In genomic region chr1:219883400-219884332, GRCh38 we compare ENCODE assay signal across 1 cellular context.
TF ChIP-seq lines count a peak whose summit lies in the region.

No MANE protein-coding gene starts in this region.

TF ChIP-seq in HepG2, 621 proteins besides CTCF, POLR2A, EP300 and RAD21 (continued from another document and continues in another):
- TF ChIP-seq, protein P1, sequence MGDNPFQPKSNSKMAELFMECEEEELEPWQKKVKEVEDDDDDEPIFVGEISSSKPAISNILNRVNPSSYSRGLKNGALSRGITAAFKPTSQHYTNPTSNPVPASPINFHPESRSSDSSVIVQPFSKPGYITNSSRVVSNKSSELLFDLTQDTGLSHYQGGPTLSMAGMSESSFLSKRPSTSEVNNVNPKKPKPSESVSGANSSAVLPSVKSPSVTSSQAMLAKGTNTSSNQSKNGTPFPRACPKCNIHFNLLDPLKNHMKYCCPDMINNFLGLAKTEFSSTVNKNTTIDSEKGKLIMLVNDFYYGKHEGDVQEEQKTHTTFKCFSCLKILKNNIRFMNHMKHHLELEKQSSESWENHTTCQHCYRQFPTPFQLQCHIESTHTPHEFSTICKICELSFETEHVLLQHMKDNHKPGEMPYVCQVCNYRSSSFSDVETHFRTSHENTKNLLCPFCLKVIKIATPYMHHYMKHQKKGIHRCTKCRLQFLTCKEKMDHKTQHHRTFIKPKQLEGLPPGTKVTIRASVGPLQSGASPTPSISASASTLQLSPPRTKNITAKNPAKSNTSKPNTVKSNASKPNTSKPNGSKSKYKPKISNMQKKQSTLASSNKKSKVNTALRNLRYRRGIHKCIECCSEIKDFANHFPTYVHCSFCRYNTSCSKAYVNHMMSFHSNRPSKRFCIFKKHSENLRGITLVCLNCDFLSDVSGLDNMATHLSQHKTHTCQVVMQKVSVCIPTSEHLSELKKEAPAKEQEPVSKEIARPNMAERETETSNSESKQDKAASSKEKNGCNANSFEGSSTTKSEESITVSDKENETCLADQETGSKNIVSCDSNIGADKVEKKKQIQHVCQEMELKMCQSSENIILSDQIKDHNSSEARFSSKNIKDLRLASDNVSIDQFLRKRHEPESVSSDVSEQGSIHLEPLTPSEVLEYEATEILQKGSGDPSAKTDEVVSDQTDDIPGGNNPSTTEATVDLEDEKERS (CRISPR knock-in tag; IDR thresholded peaks at IDR 0.05), result peak; percentile 34; the same call in 1 of the 2 replicates
- TF ChIP-seq NONO (IDR thresholded peaks at IDR 0.05) (no peak), NONO (CRISPR knock-in tag; conservative IDR thresholded peaks at IDR 0.05) (peak; percentile 58; the same call in 1 of the 2 replicates), SKI (IDR thresholded peaks at IDR 0.05; ENCODE audit: partially characterized antibody) (peak; percentile 73), ZSCAN31 (CRISPR knock-in tag; IDR thresholded peaks at IDR 0.05; ENCODE audit: low read depth) (peak; percentile 62; the same call in 1 of the 2 replicates), E2F5 (CRISPR knock-in tag; conservative IDR thresholded peaks at IDR 0.05) (no peak), HNF4A (CRISPR knock-in tag; IDR thresholded peaks at IDR 0.05) (peak; percentile 88), ZNF317 (CRISPR knock-in tag; IDR thresholded peaks at IDR 0.05) (0 out of 2 replicates have a peak, but pooled peaks have one; percentile 26), ZNF574 (CRISPR knock-in tag; IDR thresholded peaks at IDR 0.05) (peak; percentile 58; the same call in 1 of the 2 replicates), ZNF3 (CRISPR knock-in tag; IDR thresholded peaks at IDR 0.05) (no peak), ZFY (CRISPR knock-in tag; IDR thresholded peaks at IDR 0.05) (peak; percentile 16; the same call in 1 of the 2 replicates), ZNF772 (CRISPR knock-in tag; IDR thresholded peaks at IDR 0.05) (peak; percentile 32; the same call in 1 of the 2 replicates), CEBPB (IDR thresholded peaks at IDR 0.05; ENCODE audit: borderline replicate concordance, low read depth, low read length) (peak; percentile 86), GTF2F1 (IDR thresholded peaks at IDR 0.05; ENCODE audit: low read length) (no peak), KDM6A (CRISPR knock-in tag; IDR thresholded peaks at IDR 0.05; ENCODE audit: low read depth) (peak; percentile 74), ZNF264 (CRISPR knock-in tag; IDR thresholded peaks at IDR 0.05) (peak; percentile 82; the same call in 1 of the 2 replicates), SRF (IDR thresholded peaks at IDR 0.05; ENCODE audit: low read depth, low read length) (no peak), ZSCAN5A (CRISPR knock-in tag; IDR thresholded peaks at IDR 0.05; ENCODE audit: borderline replicate concordance) (peak; percentile 53; the same call in 1 of the 2 replicates), ZNF274 (CRISPR knock-in tag; IDR thresholded peaks at IDR 0.05) (peak; percentile 25; the same call in 1 of the 2 replicates), KAT7 (CRISPR knock-in tag; IDR thresholded peaks at IDR 0.05; ENCODE audit: borderline replicate concordance) (peak; percentile 14; the same call in 1 of the 2 replicates), TCF7 (IDR thresholded peaks at IDR 0.05; ENCODE audit: low read depth) (peak; percentile 60), TGIF2 (CRISPR knock-in tag; IDR thresholded peaks at IDR 0.05) (peak; percentile 47; the same call in 1 of the 2 replicates), KLF16 (CRISPR knock-in tag; IDR thresholded peaks at IDR 0.05) (peak in 1 of 2 experiments; percentile 38; a peak in 1 of 4 replicates), ZNF710 (CRISPR knock-in tag; IDR thresholded peaks at IDR 0.05; ENCODE audit: borderline replicate concordance) (peak; percentile 75; the same call in 1 of the 2 replicates), ZBTB7B (CRISPR knock-in tag; IDR thresholded peaks at IDR 0.05) (peak; percentile 49; the same call in 1 of the 2 replicates)
- TF ChIP-seq, protein P2, sequence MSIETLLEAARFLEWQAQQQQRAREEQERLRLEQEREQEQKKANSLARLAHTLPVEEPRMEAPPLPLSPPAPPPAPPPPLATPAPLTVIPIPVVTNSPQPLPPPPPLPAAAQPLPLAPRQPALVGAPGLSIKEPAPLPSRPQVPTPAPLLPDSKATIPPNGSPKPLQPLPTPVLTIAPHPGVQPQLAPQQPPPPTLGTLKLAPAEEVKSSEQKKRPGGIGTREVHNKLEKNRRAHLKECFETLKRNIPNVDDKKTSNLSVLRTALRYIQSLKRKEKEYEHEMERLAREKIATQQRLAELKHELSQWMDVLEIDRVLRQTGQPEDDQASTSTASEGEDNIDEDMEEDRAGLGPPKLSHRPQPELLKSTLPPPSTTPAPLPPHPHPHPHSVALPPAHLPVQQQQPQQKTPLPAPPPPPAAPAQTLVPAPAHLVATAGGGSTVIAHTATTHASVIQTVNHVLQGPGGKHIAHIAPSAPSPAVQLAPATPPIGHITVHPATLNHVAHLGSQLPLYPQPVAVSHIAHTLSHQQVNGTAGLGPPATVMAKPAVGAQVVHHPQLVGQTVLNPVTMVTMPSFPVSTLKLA (IDR thresholded peaks at IDR 0.05), result no peak
- TF ChIP-seq, protein P3, sequence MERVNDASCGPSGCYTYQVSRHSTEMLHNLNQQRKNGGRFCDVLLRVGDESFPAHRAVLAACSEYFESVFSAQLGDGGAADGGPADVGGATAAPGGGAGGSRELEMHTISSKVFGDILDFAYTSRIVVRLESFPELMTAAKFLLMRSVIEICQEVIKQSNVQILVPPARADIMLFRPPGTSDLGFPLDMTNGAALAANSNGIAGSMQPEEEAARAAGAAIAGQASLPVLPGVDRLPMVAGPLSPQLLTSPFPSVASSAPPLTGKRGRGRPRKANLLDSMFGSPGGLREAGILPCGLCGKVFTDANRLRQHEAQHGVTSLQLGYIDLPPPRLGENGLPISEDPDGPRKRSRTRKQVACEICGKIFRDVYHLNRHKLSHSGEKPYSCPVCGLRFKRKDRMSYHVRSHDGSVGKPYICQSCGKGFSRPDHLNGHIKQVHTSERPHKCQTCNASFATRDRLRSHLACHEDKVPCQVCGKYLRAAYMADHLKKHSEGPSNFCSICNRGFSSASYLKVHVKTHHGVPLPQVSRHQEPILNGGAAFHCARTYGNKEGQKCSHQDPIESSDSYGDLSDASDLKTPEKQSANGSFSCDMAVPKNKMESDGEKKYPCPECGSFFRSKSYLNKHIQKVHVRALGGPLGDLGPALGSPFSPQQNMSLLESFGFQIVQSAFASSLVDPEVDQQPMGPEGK (CRISPR knock-in tag; IDR thresholded peaks at IDR 0.05), result 0 out of 2 replicates have a peak, but pooled peaks have one; percentile 8
- TF ChIP-seq, protein P4, sequence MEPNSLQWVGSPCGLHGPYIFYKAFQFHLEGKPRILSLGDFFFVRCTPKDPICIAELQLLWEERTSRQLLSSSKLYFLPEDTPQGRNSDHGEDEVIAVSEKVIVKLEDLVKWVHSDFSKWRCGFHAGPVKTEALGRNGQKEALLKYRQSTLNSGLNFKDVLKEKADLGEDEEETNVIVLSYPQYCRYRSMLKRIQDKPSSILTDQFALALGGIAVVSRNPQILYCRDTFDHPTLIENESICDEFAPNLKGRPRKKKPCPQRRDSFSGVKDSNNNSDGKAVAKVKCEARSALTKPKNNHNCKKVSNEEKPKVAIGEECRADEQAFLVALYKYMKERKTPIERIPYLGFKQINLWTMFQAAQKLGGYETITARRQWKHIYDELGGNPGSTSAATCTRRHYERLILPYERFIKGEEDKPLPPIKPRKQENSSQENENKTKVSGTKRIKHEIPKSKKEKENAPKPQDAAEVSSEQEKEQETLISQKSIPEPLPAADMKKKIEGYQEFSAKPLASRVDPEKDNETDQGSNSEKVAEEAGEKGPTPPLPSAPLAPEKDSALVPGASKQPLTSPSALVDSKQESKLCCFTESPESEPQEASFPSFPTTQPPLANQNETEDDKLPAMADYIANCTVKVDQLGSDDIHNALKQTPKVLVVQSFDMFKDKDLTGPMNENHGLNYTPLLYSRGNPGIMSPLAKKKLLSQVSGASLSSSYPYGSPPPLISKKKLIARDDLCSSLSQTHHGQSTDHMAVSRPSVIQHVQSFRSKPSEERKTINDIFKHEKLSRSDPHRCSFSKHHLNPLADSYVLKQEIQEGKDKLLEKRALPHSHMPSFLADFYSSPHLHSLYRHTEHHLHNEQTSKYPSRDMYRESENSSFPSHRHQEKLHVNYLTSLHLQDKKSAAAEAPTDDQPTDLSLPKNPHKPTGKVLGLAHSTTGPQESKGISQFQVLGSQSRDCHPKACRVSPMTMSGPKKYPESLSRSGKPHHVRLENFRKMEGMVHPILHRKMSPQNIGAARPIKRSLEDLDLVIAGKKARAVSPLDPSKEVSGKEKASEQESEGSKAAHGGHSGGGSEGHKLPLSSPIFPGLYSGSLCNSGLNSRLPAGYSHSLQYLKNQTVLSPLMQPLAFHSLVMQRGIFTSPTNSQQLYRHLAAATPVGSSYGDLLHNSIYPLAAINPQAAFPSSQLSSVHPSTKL (CRISPR knock-in tag; IDR thresholded peaks at IDR 0.05), result peak; percentile 86
- TF ChIP-seq, protein P5, sequence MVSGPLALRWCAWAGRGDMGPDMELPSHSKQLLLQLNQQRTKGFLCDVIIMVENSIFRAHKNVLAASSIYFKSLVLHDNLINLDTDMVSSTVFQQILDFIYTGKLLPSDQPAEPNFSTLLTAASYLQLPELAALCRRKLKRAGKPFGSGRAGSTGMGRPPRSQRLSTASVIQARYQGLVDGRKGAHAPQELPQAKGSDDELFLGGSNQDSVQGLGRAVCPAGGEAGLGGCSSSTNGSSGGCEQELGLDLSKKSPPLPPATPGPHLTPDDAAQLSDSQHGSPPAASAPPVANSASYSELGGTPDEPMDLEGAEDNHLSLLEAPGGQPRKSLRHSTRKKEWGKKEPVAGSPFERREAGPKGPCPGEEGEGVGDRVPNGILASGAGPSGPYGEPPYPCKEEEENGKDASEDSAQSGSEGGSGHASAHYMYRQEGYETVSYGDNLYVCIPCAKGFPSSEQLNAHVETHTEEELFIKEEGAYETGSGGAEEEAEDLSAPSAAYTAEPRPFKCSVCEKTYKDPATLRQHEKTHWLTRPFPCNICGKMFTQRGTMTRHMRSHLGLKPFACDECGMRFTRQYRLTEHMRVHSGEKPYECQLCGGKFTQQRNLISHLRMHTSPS (CRISPR knock-in tag; IDR thresholded peaks at IDR 0.05; ENCODE audit: low read depth), result peak; percentile 64; the same call in 1 of the 2 replicates
- TF ChIP-seq, protein P6, sequence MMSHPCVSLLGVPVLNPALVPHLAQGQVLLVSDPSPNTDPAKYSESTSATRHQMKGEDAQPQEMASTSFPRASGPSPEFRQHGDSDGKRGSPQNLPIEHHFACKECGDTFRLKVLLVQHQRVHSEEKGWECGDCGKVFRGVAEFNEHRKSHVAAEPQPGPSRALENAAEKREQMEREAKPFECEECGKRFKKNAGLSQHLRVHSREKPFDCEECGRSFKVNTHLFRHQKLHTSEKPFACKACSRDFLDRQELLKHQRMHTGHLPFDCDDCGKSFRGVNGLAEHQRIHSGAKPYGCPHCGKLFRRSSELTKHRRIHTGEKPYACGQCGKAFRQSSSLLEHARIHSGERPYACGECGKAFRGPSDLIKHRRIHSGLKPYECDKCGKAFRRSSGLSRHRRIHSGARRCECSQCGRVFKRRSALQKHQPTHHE (CRISPR knock-in tag; IDR thresholded peaks at IDR 0.05; ENCODE audit: borderline replicate concordance), result peak; percentile 76; the same call in 1 of the 2 replicates
